Comparison of ENCODE assay signal across 13 cellular contexts in the genomic region with DNA sequence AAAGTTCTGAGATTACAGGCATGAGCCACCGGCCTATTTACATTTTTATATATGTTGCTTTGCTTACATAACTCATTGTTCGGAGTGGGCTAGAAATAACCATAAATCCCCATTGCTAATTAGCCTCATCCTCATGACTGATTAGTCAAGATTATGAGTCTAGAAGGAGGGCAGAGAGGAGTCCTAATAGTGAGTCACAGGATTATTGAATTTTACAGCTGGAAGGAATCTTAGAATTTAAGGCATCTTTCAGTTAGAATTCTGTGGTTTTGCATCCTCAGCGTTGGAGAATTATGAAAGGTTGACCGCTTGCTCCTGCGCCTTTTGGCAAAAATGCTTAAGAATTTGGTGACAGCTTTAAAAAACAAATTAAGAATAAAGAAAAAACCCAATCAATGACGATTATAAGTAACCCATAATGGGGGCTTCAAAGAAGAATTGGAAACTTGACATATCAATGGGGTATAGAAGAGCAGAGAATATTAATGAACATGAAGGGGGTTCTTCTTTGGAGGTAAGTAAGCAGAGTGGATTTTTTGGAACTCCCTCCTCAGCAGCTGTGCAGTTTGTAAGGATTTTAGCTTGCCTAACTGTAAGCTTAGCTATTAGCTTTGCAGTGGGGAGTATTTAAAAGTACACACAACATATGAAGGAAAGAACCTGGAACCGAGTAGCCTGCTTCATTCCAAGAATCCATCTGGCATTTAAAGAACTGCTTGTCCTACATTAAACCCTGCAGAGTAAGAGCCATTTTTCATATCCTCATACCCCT. TPM values are rescaled to one million over a fixed set of nuclear protein-coding genes. Genes with fewer than 3 reads are reported as not detected.
DNase-seq lines count a peak whose midpoint lies in the region; ATAC-seq and TF ChIP-seq lines count a peak whose summit lies in the region.
"Had no signal": no experiment of that assay in that cellular context is flagged by ENCODE, and none has a peak within 500 bp of the region (broad histone marks: within the 10 kb centered on the region; RNA-seq: fewer than 3 reads in every experiment).

No MANE protein-coding gene starts in this region.

- H3K79me2 ChIP-seq in GM23338 (replicated peaks; ENCODE audit: insufficient read depth), result peaks cover 18% of the 10 kb centered on the region

- H2AK5ac ChIP-seq in mesenchymal stem cell (ENCODE audit: low read length, severe bottlenecking), result no peak overlapping the region

- H3K4me1 Mint-ChIP-seq in GM23338 (peaks cover 24% of the 10 kb centered on the region), activated B cell treated with CpG ODN at 0.5 μM for 24 hours (peaks cover 26% of the 10 kb centered on the region)

- no peak overlapping the region for H2BK12ac ChIP-seq in mesenchymal stem cell (ENCODE audit: low read length in 2 of 2)

- POLR2A ChIA-PET in activated B cell treated with CpG ODN at 0.5 μM for 24 hours (lab: Charles Lee), result interaction anchor here (2.0 to 2.5 kb wide), 2 partner anchors 38 to 98 kb away, joined by 7 to 28 read pairs; a partner anchor contains a TSS

- H3K27ac Mint-ChIP-seq in GM23338 (no peak overlapping the region), activated B cell treated with CpG ODN at 0.5 μM for 24 hours (no peak overlapping the region)

- DNase-seq in AG08396 (ENCODE audit: low spot score) (peak; percentile 59), GM23338 (ENCODE audit: low spot score) (no peak), activated B cell treated with CpG ODN at 0.5 μM for 24 hours (no peak), mesenchymal stem cell (peak; percentile 42), amygdala (lab: John Stamatoyannopoulos, UW) (no peak)
- DNase-seq in effector CD4-positive, alpha-beta T cell, result no peak
- no peak for DNase-seq in stimulated activated CD4-positive, alpha-beta T cell treated with anti-CD3 and anti-CD28 coated beads, Interleukin-12 subunit alpha, Interleukin-12 subunit beta, amount 100 ng/mL, for 4 hours
- DNase-seq: activated CD4-positive, CD25-positive, alpha-beta regulatory T cell; DMS153; hypothalamus; NCI-H526 treated with DMSO at 0.1 percent for 48 hours had no signal

- 39% methylated on average over 2 of the region's 7 CpGs for WGBS in mesenchymal stem cell

- peaks cover 4% of the 10 kb centered on the region for H3K79me1 ChIP-seq in mesenchymal stem cell (replicated peaks; ENCODE audit: low read length, poor library complexity, severe bottlenecking)

- H3K4ac ChIP-seq in mesenchymal stem cell (ENCODE audit: low read depth in 1 of 2, low read length in 2 of 2), result no peak overlapping the region

- H3K9me2 ChIP-seq in GM23338 (ENCODE audit: insufficient read depth), result no peaks in the 10 kb centered on the region

- H3K9ac ChIP-seq in mesenchymal stem cell (ENCODE audit: low read length), result peak overlapping the region; percentile 75

- H3K27ac ChIP-seq in GM23338 (ENCODE audit: low read depth) (no peak overlapping the region), mesenchymal stem cell (ENCODE audit: low read length, poor library complexity, severe bottlenecking) (peak overlapping the region; percentile 69)

- no peak overlapping the region; the same call in 1 of the 2 replicates for H3K4me2 ChIP-seq in GM23338
- no peak overlapping the region for H3K4me2 ChIP-seq in mesenchymal stem cell (ENCODE audit: low read length, poor library complexity, severe bottlenecking)

- no peak overlapping the region for H3K14ac ChIP-seq in mesenchymal stem cell (ENCODE audit: low read length in 2 of 2)

- H3K27me3 Mint-ChIP-seq in GM23338 (ENCODE audit: insufficient read depth, low read depth, poor library complexity) (peaks cover 13% of the 10 kb centered on the region), activated B cell treated with CpG ODN at 0.5 μM for 24 hours (peaks cover 2% of the 10 kb centered on the region)

- peaks cover 8% of the 10 kb centered on the region; the same call in 1 of the 2 replicates for H3K27me3 ChIP-seq in GM23338 (ENCODE audit: insufficient read depth)
- no peaks in the 10 kb centered on the region for H3K27me3 ChIP-seq in mesenchymal stem cell (ENCODE audit: control insufficient read depth in 1 of 2, insufficient read depth in 1 of 2, low read length in 2 of 2)

- TF ChIP-seq CTCF in GM23338 (conservative IDR thresholded peaks at IDR 0.05; ENCODE audit: low read depth in 2 of 2), result no peak
- TF ChIP-seq CTCF in activated B cell treated with CpG ODN at 0.5 μM for 24 hours (IDR thresholded peaks at IDR 0.05), result no peak

- H2BK120ac ChIP-seq in mesenchymal stem cell (ENCODE audit: low read depth, low read length), result no peak overlapping the region

- no peaks in the 10 kb centered on the region for H4K20me1 ChIP-seq in GM23338 (replicated peaks; ENCODE audit: insufficient read depth)

- H3K36me3 Mint-ChIP-seq in GM23338 (ENCODE audit: low read depth) (peaks cover 12% of the 10 kb centered on the region), activated B cell treated with CpG ODN at 0.5 μM for 24 hours (ENCODE audit: low read depth) (peaks cover 8% of the 10 kb centered on the region)

- H3K4me3 Mint-ChIP-seq in GM23338 (no peak overlapping the region; the same call in 2 of the 3 replicates), activated B cell treated with CpG ODN at 0.5 μM for 24 hours (peak overlapping the region; percentile 2)

- H2BK15ac ChIP-seq in mesenchymal stem cell (ENCODE audit: low read depth, poor library complexity, severe bottlenecking), result no peak overlapping the region

- no peak overlapping the region for H3K23ac ChIP-seq in mesenchymal stem cell (ENCODE audit: low read length in 2 of 2)

- H2AFZ ChIP-seq in GM23338 (0 out of 2 replicates have a peak overlapping the region, but pooled peaks have one; percentile 53), mesenchymal stem cell (ENCODE audit: low read depth, low read length) (no peak overlapping the region)

- H4K91ac ChIP-seq in mesenchymal stem cell (ENCODE audit: low read length), result no peak overlapping the region

- no peak for ATAC-seq in GM23338
- ATAC-seq in activated B cell treated with CpG ODN at 0.5 μM for 24 hours (ENCODE audit: low read depth), result no peak
- no peak for ATAC-seq in GM19035 (IDR thresholded peaks at IDR 0.05; ENCODE audit: unreplicated experiment)

- no peaks in the 10 kb centered on the region for H3K9me3 Mint-ChIP-seq in GM23338
- no peaks in the 10 kb centered on the region for H3K9me3 Mint-ChIP-seq in activated B cell treated with CpG ODN at 0.5 μM for 24 hours

- no peak overlapping the region for H3K18ac ChIP-seq in mesenchymal stem cell (ENCODE audit: low read depth in 1 of 2, low read length in 2 of 2)

- intact Hi-C loops in activated B cell treated with CpG ODN at 0.5 μM for 24 hours (cut with micrococcal nuclease), result loop anchor here (5.0 kb wide), 4 partner anchors 142 to 883 kb away; a partner anchor contains a TSS

- no peaks in the 10 kb centered on the region for H3K9me3 ChIP-seq in mesenchymal stem cell (ENCODE audit: control insufficient read depth, low read length)
- H3K9me3 ChIP-seq: neutrophil had no signal

- H2BK5ac ChIP-seq in mesenchymal stem cell (ENCODE audit: low read depth, low read length, poor library complexity, severe bottlenecking), result no peak overlapping the region

- H3K4me3 ChIP-seq in GM23338 (no peak overlapping the region), mesenchymal stem cell (ENCODE audit: insufficient read depth in 1 of 2, low read depth in 1 of 2, low read length in 2 of 2) (peak overlapping the region in 1 of 2 experiments; percentile 84)

- no peaks in the 10 kb centered on the region for H3K36me3 ChIP-seq in GM23338 (ENCODE audit: insufficient read depth)
- no peaks in the 10 kb centered on the region for H3K36me3 ChIP-seq in mesenchymal stem cell (ENCODE audit: control insufficient read depth in 1 of 2, insufficient read depth in 2 of 2, low read depth in 1 of 2, low read length in 2 of 2)
- H3K36me3 ChIP-seq: neutrophil had no signal

- 0 out of 2 replicates have a peak, but pooled peaks cover 3% of the 10 kb centered on the region for H3F3A ChIP-seq in GM23338 (replicated peaks; ENCODE audit: low read depth)

- no peak overlapping the region for H4K8ac ChIP-seq in mesenchymal stem cell (ENCODE audit: low read length)

- H3K4me1 ChIP-seq in GM23338 (ENCODE audit: insufficient read depth) (peaks cover 25% of the 10 kb centered on the region), mesenchymal stem cell (ENCODE audit: control insufficient read depth, insufficient read depth, low read depth, low read length) (no peaks in the 10 kb centered on the region)

- CTCF ChIA-PET in activated B cell treated with CpG ODN at 0.5 μM for 24 hours (lab: Charles Lee), result interaction anchor here (1.6 kb wide), 1 partner anchor 187 kb away, joined by 6 read pairs; no protein-coding TSS in a partner anchor

TF ChIP-seq in GM23338, 12 proteins besides CTCF, POLR2A, EP300 and RAD21 (continues in another document):
- TF ChIP-seq EZH2 (IDR thresholded peaks at IDR 0.05; ENCODE audit: low read depth, unreplicated experiment), result no peak
- no peak for TF ChIP-seq CREB1 (CRISPR knock-in tag; IDR thresholded peaks at IDR 0.05; ENCODE audit: low read depth)
- no peak for TF ChIP-seq ZNF331 (CRISPR knock-in tag; IDR thresholded peaks at IDR 0.05; ENCODE audit: low read depth)
- no peak for TF ChIP-seq POLR2AphosphoS5 (IDR thresholded peaks at IDR 0.05; ENCODE audit: low read depth)

RNA-seq across cellular contexts. Expression of a gene that starts 2.4 kb away (rescaled TPM):
- 50.5 and 83.1 TPM in 2 replicates for total RNA-seq in GM23338 (2014; rRNA removed; shearing (Covaris generic))
- polyA plus RNA-seq in GM23338 (2016; fragmentation: Nextera tagmentation; extraction: Ambion mirVana), result 24.5 and 28.9 TPM in 2 replicates
- 23.8 and 37.2 TPM in 2 replicates for total RNA-seq in activated B cell treated with CpG ODN at 0.5 μM for 24 hours
- 34.6 TPM for polyA plus RNA-seq in mesenchymal stem cell (2013, experiment 1 of 2)
- 36.1 TPM for polyA plus RNA-seq in mesenchymal stem cell (2013, experiment 2 of 2)

RNA-seq across cellular contexts. Expression of a gene that starts 37.8 kb away (rescaled TPM):
- total RNA-seq in GM23338 (2014; rRNA removed; shearing (Covaris generic)), result 95.4 and 98.5 TPM in 2 replicates
- polyA plus RNA-seq in GM23338 (2016; fragmentation: Nextera tagmentation; extraction: Ambion mirVana), result 57.5 and 68.4 TPM in 2 replicates
- total RNA-seq in activated B cell treated with CpG ODN at 0.5 μM for 24 hours, result 80.2 and 84.9 TPM in 2 replicates
- 73.7 TPM for polyA plus RNA-seq in mesenchymal stem cell (2013, experiment 1 of 2)
- polyA plus RNA-seq in mesenchymal stem cell (2013, experiment 2 of 2), result 78.3 TPM

Comparison
In these comparisons a context has a peak if more than half of its experiments do, and no peak if none do; other contexts are left out.
1. DNase-seq: peak in AG08396 (single experiment) and mesenchymal stem cell (single experiment); none in GM23338 (single experiment), activated B cell treated with CpG ODN at 0.5 μM for 24 hours (single experiment), effector CD4-positive, alpha-beta T cell (single experiment), stimulated activated CD4-positive, alpha-beta T cell treated with anti-CD3 and anti-CD28 coated beads, Interleukin-12 subunit alpha, Interleukin-12 subunit beta, amount 100 ng/mL, for 4 hours (single experiment) and amygdala (0 of 56).